ENCODE assay signal across 17 cellular contexts in genomic region chr7:114835861-114836260, GRCh38.
"Had no signal": no experiment of that assay in that cellular context is flagged by ENCODE, and none has a peak within 500 bp of the region (broad histone marks: within the 10 kb centered on the region; RNA-seq: fewer than 3 reads in every experiment).

No MANE protein-coding gene starts in this region.

- H3K27ac ChIP-seq: hepatocyte, ovary, right atrium auricular region, sigmoid colon, skin epidermis, stomach, thoracic aorta, transverse colon had no signal

- H3K4me2 ChIP-seq: hepatocyte had no signal

- ATAC-seq: naive thymus-derived CD4-positive, alpha-beta T cell had no signal

- H2AFZ ChIP-seq: hepatocyte had no signal

- H3K79me2 ChIP-seq: hepatocyte had no signal

- H3K4me3 ChIP-seq: hepatocyte, ovary, right atrium auricular region, sigmoid colon, skin epidermis, stomach, thoracic aorta, transverse colon had no signal

- H3K36me3 ChIP-seq: ovary, right atrium auricular region, sigmoid colon, stomach, thoracic aorta, transverse colon had no signal

- H3K4me1 Mint-ChIP-seq: neural crest cell had no signal

- H3K4me1 ChIP-seq: right atrium auricular region, stomach, transverse colon had no signal

- H3K27me3 ChIP-seq: hepatocyte, ovary, right atrium auricular region, sigmoid colon, stomach, transverse colon had no signal

- H3K4me3 Mint-ChIP-seq: neural crest cell had no signal

- DNase-seq: erythroblast; foreskin melanocyte; head of caudate nucleus; kidney glomerular epithelial cell; mammary epithelial cell; naive thymus-derived CD4-positive, alpha-beta T cell; ovary; sigmoid colon; stimulated activated naive CD4-positive, alpha-beta T cell; stomach; substantia nigra; transverse colon had no signal

- H3K9me3 ChIP-seq: ovary, right atrium auricular region, sigmoid colon, stomach, thoracic aorta, transverse colon had no signal
